Comparison of ENCODE assay signal across 10 cellular contexts in genomic region chr7:37052673-37053072, GRCh38.
DNase-seq lines count a peak whose midpoint lies in the region; ATAC-seq and TF ChIP-seq lines count a peak whose summit lies in the region.
"Had no signal": no experiment of that assay in that cellular context is flagged by ENCODE, and none has a peak within 500 bp of the region (broad histone marks: within the 10 kb centered on the region; RNA-seq: fewer than 3 reads in every experiment).

No MANE protein-coding gene starts in this region.

- no peak overlapping the region for H3K27ac ChIP-seq in DND-41 (ENCODE audit: low read length)
- H3K27ac ChIP-seq: VCaP had no signal

- intact Hi-C loops in activated CD4-positive, alpha-beta memory T cell treated with anti-CD3 and anti-CD28 coated beads for 36 hours (cut with micrococcal nuclease) = no loop called here

- H3K9me3 ChIP-seq in DND-41 (ENCODE audit: insufficient read depth, low read length, severe bottlenecking) = no peaks in the 10 kb centered on the region

- H3K9me3 Mint-ChIP-seq in activated CD4-positive, alpha-beta memory T cell treated with anti-CD3 and anti-CD28 coated beads for 36 hours = no peaks in the 10 kb centered on the region
- H3K9me3 Mint-ChIP-seq in stimulated activated memory B cell treated with anti-CD40 and anti-IgM and Interleukin-4, amounts not matched to agents 10 μg/mL and 1 μg/mL and 100 μg/mL, for 72 hours = no peaks in the 10 kb centered on the region
- H3K9me3 Mint-ChIP-seq: naive B cell had no signal

- no peaks in the 10 kb centered on the region for H3K27me3 ChIP-seq in DND-41 (ENCODE audit: insufficient read depth, low read length, poor library complexity)

- no peaks in the 10 kb centered on the region for H3K79me2 ChIP-seq in DND-41 (ENCODE audit: insufficient read depth, low read length)

- no peaks in the 10 kb centered on the region; the same call in 1 of the 2 replicates for H3K36me3 ChIP-seq in DND-41 (ENCODE audit: insufficient read depth, low read length)

- no peak for TF ChIP-seq CTCF in DND-41 (IDR thresholded peaks at IDR 0.05; ENCODE audit: borderline replicate concordance, extremely low read depth, low read length, poor library complexity, severe bottlenecking)

- CTCF ChIA-PET in activated CD4-positive, alpha-beta memory T cell treated with anti-CD3 and anti-CD28 coated beads for 36 hours (lab: Charles Lee) = no interaction called here

- H2AFZ ChIP-seq in DND-41 (ENCODE audit: low read depth, low read length) = no peak overlapping the region

- H3K4me3 ChIP-seq in DND-41 (ENCODE audit: low read depth in 1 of 2, low read length in 2 of 2) = no peak overlapping the region

- H3K36me3 Mint-ChIP-seq in activated CD4-positive, alpha-beta memory T cell treated with anti-CD3 and anti-CD28 coated beads for 36 hours = peaks cover 30% of the 10 kb centered on the region
- H3K36me3 Mint-ChIP-seq in stimulated activated memory B cell treated with anti-CD40 and anti-IgM and Interleukin-4, amounts not matched to agents 10 μg/mL and 1 μg/mL and 100 μg/mL, for 72 hours = peaks cover 26% of the 10 kb centered on the region

- no peaks in the 10 kb centered on the region for H3K27me3 Mint-ChIP-seq in activated CD4-positive, alpha-beta memory T cell treated with anti-CD3 and anti-CD28 coated beads for 36 hours
- no peaks in the 10 kb centered on the region for H3K27me3 Mint-ChIP-seq in stimulated activated memory B cell treated with anti-CD40 and anti-IgM and Interleukin-4, amounts not matched to agents 10 μg/mL and 1 μg/mL and 100 μg/mL, for 72 hours
- H3K27me3 Mint-ChIP-seq: naive B cell had no signal

- peak; percentile 72 for DNase-seq in DND-41
- DNase-seq in KG1 (lab: John Stamatoyannopoulos, UW) = peak; percentile 2
- DNase-seq in activated CD4-positive, alpha-beta memory T cell treated with anti-CD3 and anti-CD28 coated beads for 36 hours = peak; percentile 35
- peak; percentile 12 for DNase-seq in kidney glomerular epithelial cell (lab: John Stamatoyannopoulos, UW)
- no peak for DNase-seq in SKM-1 (lab: John Stamatoyannopoulos, UW; ENCODE audit: unreplicated experiment)
- DNase-seq: naive B cell had no signal

- POLR2A ChIA-PET in activated CD4-positive, alpha-beta memory T cell treated with anti-CD3 and anti-CD28 coated beads for 36 hours (lab: Charles Lee) = no interaction called here

- H3K27ac Mint-ChIP-seq in activated CD4-positive, alpha-beta memory T cell treated with anti-CD3 and anti-CD28 coated beads for 36 hours = no peak overlapping the region
- H3K27ac Mint-ChIP-seq in stimulated activated memory B cell treated with anti-CD40 and anti-IgM and Interleukin-4, amounts not matched to agents 10 μg/mL and 1 μg/mL and 100 μg/mL, for 72 hours = no peak overlapping the region

- peaks cover 7% of the 10 kb centered on the region for H3K4me1 Mint-ChIP-seq in activated CD4-positive, alpha-beta memory T cell treated with anti-CD3 and anti-CD28 coated beads for 36 hours (ENCODE audit: low read depth)
- peaks cover 4% of the 10 kb centered on the region for H3K4me1 Mint-ChIP-seq in stimulated activated memory B cell treated with anti-CD40 and anti-IgM and Interleukin-4, amounts not matched to agents 10 μg/mL and 1 μg/mL and 100 μg/mL, for 72 hours

- no peak overlapping the region for H3K4me2 ChIP-seq in DND-41 (ENCODE audit: insufficient read depth, low read length)

- H4K20me1 ChIP-seq in DND-41 (ENCODE audit: insufficient read depth, low read length) = no peaks in the 10 kb centered on the region

- H3K4me1 ChIP-seq in DND-41 (ENCODE audit: insufficient read depth, low read length) = no peaks in the 10 kb centered on the region

- H3K4me3 Mint-ChIP-seq in activated CD4-positive, alpha-beta memory T cell treated with anti-CD3 and anti-CD28 coated beads for 36 hours = no peak overlapping the region
- no peak overlapping the region for H3K4me3 Mint-ChIP-seq in stimulated activated memory B cell treated with anti-CD40 and anti-IgM and Interleukin-4, amounts not matched to agents 10 μg/mL and 1 μg/mL and 100 μg/mL, for 72 hours
- H3K4me3 Mint-ChIP-seq: naive B cell had no signal

- no peak overlapping the region for H3K9ac ChIP-seq in DND-41 (ENCODE audit: low read depth, low read length)

- ATAC-seq in DND-41 (ENCODE audit: insufficient read depth, low read depth) (peak; percentile 97), GM19328 (IDR thresholded peaks at IDR 0.05; ENCODE audit: unreplicated experiment) (no peak), GM21390 (IDR thresholded peaks at IDR 0.05; ENCODE audit: unreplicated experiment) (no peak)
- no peak for ATAC-seq in stimulated activated memory B cell treated with anti-CD40 and anti-IgM and Interleukin-4, amounts not matched to agents 10 μg/mL and 1 μg/mL and 100 μg/mL, for 72 hours
